In the genomic region with DNA sequence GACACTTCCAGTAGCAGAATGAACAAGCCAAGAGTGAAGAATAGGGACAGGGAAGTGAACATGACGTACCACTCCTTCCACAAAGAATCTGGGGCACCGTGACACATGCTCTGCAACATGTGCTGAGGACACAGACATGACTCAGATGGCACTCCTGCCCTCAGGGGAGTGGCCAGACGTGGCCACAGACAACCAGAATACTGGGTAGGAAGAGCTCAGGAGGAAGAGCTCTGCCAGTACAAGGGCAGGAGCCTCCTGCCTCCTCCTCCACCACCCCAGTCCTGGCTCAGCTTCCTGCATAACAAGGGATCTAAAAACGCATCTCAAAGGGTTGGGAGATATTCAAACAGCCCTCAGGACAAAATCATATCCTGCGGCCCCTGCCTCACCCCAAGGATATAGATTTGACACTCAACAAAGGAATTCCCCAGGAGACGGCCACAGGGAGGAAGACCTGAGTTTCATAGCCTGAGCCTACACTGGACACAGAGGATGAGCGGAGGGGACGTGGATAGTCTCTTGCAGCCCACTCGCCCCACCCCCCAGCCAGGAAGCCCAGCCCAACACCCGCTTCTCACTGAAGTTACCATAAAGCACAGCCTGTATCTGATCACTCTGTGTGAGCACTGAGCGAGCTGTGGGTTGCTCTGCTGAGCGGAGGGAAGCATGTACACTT, we compare ENCODE assay signal across 13 cellular contexts.
DNase-seq lines count a peak whose midpoint lies in the region; ATAC-seq, FAIRE-seq and TF ChIP-seq lines count a peak whose summit lies in the region.
"Had no signal": no experiment of that assay in that cellular context is flagged by ENCODE, and none has a peak within 500 bp of the region (broad histone marks: within the 10 kb centered on the region; RNA-seq: fewer than 3 reads in every experiment).

No MANE protein-coding gene starts in this region.

- TF ChIP-seq POLR2A in breast epithelium (IDR thresholded peaks at IDR 0.05) (no peak), esophagus muscularis mucosa (IDR thresholded peaks at IDR 0.05; ENCODE audit: low read depth) (no peak)

- WGBS in esophagus muscularis mucosa = 79% methylated on average over 11 of the region's 12 CpGs

- no peaks in the 10 kb centered on the region for H3K36me3 Mint-ChIP-seq in activated T-helper 1 cell treated with anti-CD3 and anti-CD28 coated beads, Interleukin-12 subunit alpha, Interleukin-12 subunit beta, Interleukin-2, Interleukin-4 antibody, amounts not matched to agents 30 ng/mL and 10 ng/mL and 1 ng/mL, durations not matched to agents 14 hours and 24 hours and 36 hours (ENCODE audit: low read depth)

- peak overlapping the region; percentile 72 to 74 for H3K27ac ChIP-seq in breast epithelium
- H3K27ac ChIP-seq in keratinocyte (ENCODE audit: control insufficient read depth, insufficient read depth, low read length) = no peak overlapping the region
- H3K27ac ChIP-seq in esophagus muscularis mucosa (replicated peaks in 1 of 4) = no peak overlapping the region
- H3K27ac ChIP-seq: HL-60 had no signal

- H3K79me2 ChIP-seq in keratinocyte (ENCODE audit: control insufficient read depth, insufficient read depth, low read length) = no peaks in the 10 kb centered on the region

- dilution Hi-C loops in keratinocyte (cut with MboI; ENCODE audit: extremely low pct_ligation_motif_present, low sequenced_read_pairs) = no loop called here

- ATAC-seq in GM19395 (IDR thresholded peaks at IDR 0.05; ENCODE audit: unreplicated experiment) = no peak
- ATAC-seq: GM12878 had no signal

- peak overlapping the region; percentile 24 for H2AFZ ChIP-seq in keratinocyte (ENCODE audit: control insufficient read depth, low read length)

- intact Hi-C loops in breast epithelium (cut with DNase I; ENCODE audit: low total_unique reads) (no loop called here), esophagus muscularis mucosa (cut with DNase I) (no loop called here)
- intact Hi-C loops in activated T-helper 1 cell treated with anti-CD3 and anti-CD28 coated beads, Interleukin-12 subunit alpha, Interleukin-12 subunit beta, Interleukin-2, Interleukin-4 antibody, amounts not matched to agents 30 ng/mL and 10 ng/mL and 1 ng/mL, durations not matched to agents 14 hours and 24 hours and 36 hours (cut with micrococcal nuclease) = no loop called here

- H3K4me1 Mint-ChIP-seq in activated T-helper 1 cell treated with anti-CD3 and anti-CD28 coated beads, Interleukin-12 subunit alpha, Interleukin-12 subunit beta, Interleukin-2, Interleukin-4 antibody, amounts not matched to agents 30 ng/mL and 10 ng/mL and 1 ng/mL, durations not matched to agents 14 hours and 24 hours and 36 hours (ENCODE audit: low read depth) = no peaks in the 10 kb centered on the region

- H3K4me3 ChIP-seq in breast epithelium = peak overlapping the region in 1 of 3 donors; percentile 19
- no peak overlapping the region for H3K4me3 ChIP-seq in keratinocyte (ENCODE audit: control insufficient read depth in 2 of 3, extremely low read depth in 1 of 3, insufficient read depth in 2 of 3, low read depth in 1 of 3, low read length in 3 of 3)
- no peak overlapping the region for H3K4me3 ChIP-seq in esophagus muscularis mucosa
- H3K4me3 ChIP-seq: GM12878 had no signal

- no peaks in the 10 kb centered on the region for H4K20me1 ChIP-seq in keratinocyte (ENCODE audit: control insufficient read depth, extremely low read depth, insufficient read depth, low read length)

- no peaks in the 10 kb centered on the region for H3K27me3 Mint-ChIP-seq in activated T-helper 1 cell treated with anti-CD3 and anti-CD28 coated beads, Interleukin-12 subunit alpha, Interleukin-12 subunit beta, Interleukin-2, Interleukin-4 antibody, amounts not matched to agents 30 ng/mL and 10 ng/mL and 1 ng/mL, durations not matched to agents 14 hours and 24 hours and 36 hours (ENCODE audit: insufficient read depth)

- H3K4me1 ChIP-seq in breast epithelium (peaks cover 0 to 6% of the 10 kb centered on the region in 2 donors), keratinocyte (ENCODE audit: control insufficient read depth, extremely low read depth, insufficient read depth, low read length) (peaks cover 17% of the 10 kb centered on the region), esophagus muscularis mucosa (peaks cover 0 to 45% (median 25%) of the 10 kb centered on the region in 4 donors)

- no peak overlapping the region for H3K27ac Mint-ChIP-seq in activated T-helper 1 cell treated with anti-CD3 and anti-CD28 coated beads, Interleukin-12 subunit alpha, Interleukin-12 subunit beta, Interleukin-2, Interleukin-4 antibody, amounts not matched to agents 30 ng/mL and 10 ng/mL and 1 ng/mL, durations not matched to agents 14 hours and 24 hours and 36 hours

- no peak overlapping the region for H3K9ac ChIP-seq in keratinocyte (ENCODE audit: control insufficient read depth, extremely low read depth, insufficient read depth, low read length)

- no peak for TF ChIP-seq EP300 in esophagus muscularis mucosa (IDR thresholded peaks at IDR 0.05)

- no peaks in the 10 kb centered on the region for H3K36me3 ChIP-seq in breast epithelium
- no peaks in the 10 kb centered on the region for H3K36me3 ChIP-seq in keratinocyte (ENCODE audit: control insufficient read depth in 2 of 2, extremely low read depth in 1 of 2, insufficient read depth in 2 of 2, low read length in 2 of 2)
- H3K36me3 ChIP-seq in esophagus muscularis mucosa = no peaks in the 10 kb centered on the region

- peak overlapping the region; percentile 53 for H3K4me2 ChIP-seq in keratinocyte (ENCODE audit: control insufficient read depth, extremely low read depth, insufficient read depth, low read depth, low read length)

- H3K4me3 Mint-ChIP-seq in activated T-helper 1 cell treated with anti-CD3 and anti-CD28 coated beads, Interleukin-12 subunit alpha, Interleukin-12 subunit beta, Interleukin-2, Interleukin-4 antibody, amounts not matched to agents 30 ng/mL and 10 ng/mL and 1 ng/mL, durations not matched to agents 14 hours and 24 hours and 36 hours = no peak overlapping the region

- no peaks in the 10 kb centered on the region for H3K9me1 ChIP-seq in keratinocyte (ENCODE audit: control insufficient read depth, extremely low read depth, insufficient read depth, low read length)

- FAIRE-seq in keratinocyte (lab: Jason Lieb, UNC) = peak; percentile 98
- FAIRE-seq: GM12878 had no signal

- peak; percentile 61 for DNase-seq in AG08395 (ENCODE audit: low spot score)
- peak; percentile 20 for DNase-seq in LHCN-M2 (ENCODE audit: low read depth)
- DNase-seq in breast epithelium (ENCODE audit: low spot score in 2 of 2) = peak; percentile 80 to 89
- peak; percentile 90 for DNase-seq in keratinocyte (ENCODE audit: low read depth, low spot score)
- no peak for DNase-seq in esophagus muscularis mucosa (ENCODE audit: extremely low spot score)
- no peak for DNase-seq in stimulated activated CD4-positive, alpha-beta T cell treated with anti-CD3 and anti-CD28 coated beads, Interleukin-12 subunit alpha, Interleukin-12 subunit beta, amount 100 ng/mL, for 4 hours
- DNase-seq in activated T-helper 1 cell treated with anti-CD3 and anti-CD28 coated beads, Interleukin-12 subunit alpha, Interleukin-12 subunit beta, Interleukin-2, Interleukin-4 antibody, amounts not matched to agents 30 ng/mL and 10 ng/mL and 1 ng/mL, durations not matched to agents 14 hours and 24 hours and 36 hours (ENCODE audit: low spot score) = no peak
- DNase-seq: activated effector memory CD4-positive, alpha-beta T cell treated with Interleukin-2 at 50 U/mL for 16 hours; NCI-H510A; stimulated activated CD4-positive, alpha-beta T cell treated with anti-CD3 and anti-CD28 coated beads, Interleukin-4, amount 100 ng/mL, for 4 hours had no signal

- no peaks in the 10 kb centered on the region for H3K27me3 ChIP-seq in breast epithelium
- H3K27me3 ChIP-seq in keratinocyte (ENCODE audit: control insufficient read depth, extremely low read depth, insufficient read depth, low read length) = no peaks in the 10 kb centered on the region
- no peaks in the 10 kb centered on the region for H3K27me3 ChIP-seq in esophagus muscularis mucosa

- TF ChIP-seq CTCF in breast epithelium (IDR thresholded peaks at IDR 0.05) (no peak), keratinocyte (optimal IDR thresholded peaks at IDR 0.05 in 1 of 3, IDR thresholded peaks at IDR 0.05 in 1 of 3, conservative IDR thresholded peaks at IDR 0.05 in 1 of 3; ENCODE audit: extremely low read depth in 1 of 3, insufficient read depth in 2 of 3, low read length in 3 of 3) (no peak), esophagus muscularis mucosa (IDR thresholded peaks at IDR 0.05) (no peak)

- no peaks in the 10 kb centered on the region for H3K9me3 Mint-ChIP-seq in activated T-helper 1 cell treated with anti-CD3 and anti-CD28 coated beads, Interleukin-12 subunit alpha, Interleukin-12 subunit beta, Interleukin-2, Interleukin-4 antibody, amounts not matched to agents 30 ng/mL and 10 ng/mL and 1 ng/mL, durations not matched to agents 14 hours and 24 hours and 36 hours

- H3K9me3 ChIP-seq in breast epithelium = no peaks in the 10 kb centered on the region
- H3K9me3 ChIP-seq in keratinocyte (ENCODE audit: control insufficient read depth, low read depth, low read length) = no peaks in the 10 kb centered on the region
- no peaks in the 10 kb centered on the region for H3K9me3 ChIP-seq in esophagus muscularis mucosa

Comparison
In these comparisons a context has a peak if more than half of its experiments do, and no peak if none do; other contexts are left out.
1. DNase-seq: peak in AG08395 (single experiment), LHCN-M2 (single experiment), breast epithelium (2 of 2) and keratinocyte (single experiment); none in esophagus muscularis mucosa (single experiment), stimulated activated CD4-positive, alpha-beta T cell treated with anti-CD3 and anti-CD28 coated beads, Interleukin-12 subunit alpha, Interleukin-12 subunit beta, amount 100 ng/mL, for 4 hours (single experiment) and activated T-helper 1 cell treated with anti-CD3 and anti-CD28 coated beads, Interleukin-12 subunit alpha, Interleukin-12 subunit beta, Interleukin-2, Interleukin-4 antibody, amounts not matched to agents 30 ng/mL and 10 ng/mL and 1 ng/mL, durations not matched to agents 14 hours and 24 hours and 36 hours (single experiment).
2. H3K27ac ChIP-seq: peak in breast epithelium (2 of 2); none in keratinocyte (single experiment) and esophagus muscularis mucosa (0 of 4).